23 cellular contexts compared by ENCODE assay signal in genomic region chr12:66020481-66020880, GRCh38.
DNase-seq lines count a peak whose midpoint lies in the region; ATAC-seq and TF ChIP-seq lines count a peak whose summit lies in the region.
"Had no signal": no experiment of that assay in that cellular context is flagged by ENCODE, and none has a peak within 500 bp of the region (broad histone marks: within the 10 kb centered on the region; RNA-seq: fewer than 3 reads in every experiment).

No MANE protein-coding gene starts in this region.

- H3K79me1 ChIP-seq in trophoblast cell (ENCODE audit: low read length), result peaks cover 16% of the 10 kb centered on the region

- 90% methylated on average over 12 of the region's 12 CpGs for WGBS in esophagus muscularis mucosa
- WGBS in trophoblast cell (ENCODE audit: extremely low coverage, insufficient coverage, insufficient read length), result no CpG with 5 or more reads among the region's 12 CpGs

- no peak overlapping the region for H3K27ac Mint-ChIP-seq in GM23338
- H3K27ac Mint-ChIP-seq in T-helper 2 cell treated with Interferon-gamma antibody and Interleukin-4, amounts not matched to agents 5 μg/mL and 100 μg/mL, for 36 hours, result no peak overlapping the region
- H3K27ac Mint-ChIP-seq: B cell; CD4-positive, alpha-beta T cell; CD8-positive, alpha-beta T cell had no signal

- H2AK5ac ChIP-seq in trophoblast cell (ENCODE audit: low read length), result no peak overlapping the region

- H3K14ac ChIP-seq in trophoblast cell (ENCODE audit: low read length), result no peak overlapping the region

- no peak overlapping the region for H2BK5ac ChIP-seq in trophoblast cell (ENCODE audit: low read depth, low read length, poor library complexity)

- H3K4ac ChIP-seq in trophoblast cell (ENCODE audit: low read depth, low read length), result no peak overlapping the region

- H3K4me2 ChIP-seq in GM23338, result no peak overlapping the region
- H3K4me2 ChIP-seq in trophoblast cell (ENCODE audit: low read length), result no peak overlapping the region
- H3K4me2 ChIP-seq: A549; BLaER1 treated with 17β-estradiol and CSF1 and Interleukin-3, amounts not matched to agents 10 nM and 100 nM had no signal

- H3K4me3 Mint-ChIP-seq in GM23338, result no peak overlapping the region
- no peak overlapping the region for H3K4me3 Mint-ChIP-seq in activated T-cell treated with anti-CD3 and anti-CD28 coated beads, Interleukin-2, amount 50 U/mL, for 4 hours
- no peak overlapping the region for H3K4me3 Mint-ChIP-seq in T-helper 2 cell treated with Interferon-gamma antibody and Interleukin-4, amounts not matched to agents 5 μg/mL and 100 μg/mL, for 36 hours
- H3K4me3 Mint-ChIP-seq: B cell; CD4-positive, alpha-beta T cell; CD8-positive, alpha-beta T cell had no signal

- no peaks in the 10 kb centered on the region for H3K9me2 ChIP-seq in GM23338 (ENCODE audit: insufficient read depth)

- H3K4me1 ChIP-seq in GM23338 (ENCODE audit: insufficient read depth), result no peaks in the 10 kb centered on the region
- no peaks in the 10 kb centered on the region for H3K4me1 ChIP-seq in esophagus muscularis mucosa
- peaks cover 6 to 7% of the 10 kb centered on the region in 2 experiments for H3K4me1 ChIP-seq in trophoblast cell (ENCODE audit: control insufficient read depth in 1 of 2, insufficient read depth in 2 of 2, low read length in 2 of 2)
- H3K4me1 ChIP-seq: A549; BLaER1 treated with 17β-estradiol and CSF1 and Interleukin-3, amounts not matched to agents 10 nM and 100 nM had no signal

- H2BK12ac ChIP-seq in trophoblast cell (ENCODE audit: low read length), result peak overlapping the region; percentile 17

- H3F3A ChIP-seq in GM23338 (replicated peaks; ENCODE audit: low read depth), result no peaks in the 10 kb centered on the region

- H3K27me3 Mint-ChIP-seq in GM23338 (ENCODE audit: insufficient read depth, low read depth, poor library complexity), result no peaks in the 10 kb centered on the region
- H3K27me3 Mint-ChIP-seq in activated T-cell treated with anti-CD3 and anti-CD28 coated beads, Interleukin-2, amount 50 U/mL, for 4 hours (ENCODE audit: low read depth), result peaks cover 20% of the 10 kb centered on the region
- H3K27me3 Mint-ChIP-seq in T-helper 2 cell treated with Interferon-gamma antibody and Interleukin-4, amounts not matched to agents 5 μg/mL and 100 μg/mL, for 36 hours (ENCODE audit: low read depth), result peaks cover 2% of the 10 kb centered on the region

- H4K8ac ChIP-seq in trophoblast cell (ENCODE audit: low read depth, low read length), result no peak overlapping the region

- H2AFZ ChIP-seq in GM23338 (peak overlapping the region; percentile 57; the same call in 1 of the 2 replicates), trophoblast cell (ENCODE audit: insufficient read depth, low read length, poor library complexity) (no peak overlapping the region)

- H3K9me3 ChIP-seq in esophagus muscularis mucosa (no peaks in the 10 kb centered on the region), trophoblast cell (ENCODE audit: insufficient read depth, low read depth, low read length) (no peaks in the 10 kb centered on the region)
- H3K9me3 ChIP-seq: A549; BLaER1 treated with 17β-estradiol and CSF1 and Interleukin-3, amounts not matched to agents 10 nM and 100 nM; Caco-2 had no signal

- no peaks in the 10 kb centered on the region for H3K9me3 Mint-ChIP-seq in GM23338
- H3K9me3 Mint-ChIP-seq in activated T-cell treated with anti-CD3 and anti-CD28 coated beads, Interleukin-2, amount 50 U/mL, for 4 hours, result no peaks in the 10 kb centered on the region
- H3K9me3 Mint-ChIP-seq in T-helper 2 cell treated with Interferon-gamma antibody and Interleukin-4, amounts not matched to agents 5 μg/mL and 100 μg/mL, for 36 hours, result no peaks in the 10 kb centered on the region
- H3K9me3 Mint-ChIP-seq: CD4-positive, alpha-beta T cell; CD8-positive, alpha-beta T cell had no signal

- intact Hi-C loops in esophagus muscularis mucosa (cut with DNase I), result no loop called here

- H4K91ac ChIP-seq in trophoblast cell (ENCODE audit: low read depth, low read length), result no peak overlapping the region

- H3K27ac ChIP-seq in GM23338 (ENCODE audit: low read depth) (no peak overlapping the region), esophagus muscularis mucosa (replicated peaks in 1 of 4) (no peak overlapping the region), trophoblast cell (ENCODE audit: low read depth, low read length) (no peak overlapping the region)
- H3K27ac ChIP-seq: 22Rv1; A549; BLaER1 treated with 17β-estradiol and CSF1 and Interleukin-3, amounts not matched to agents 10 nM and 100 nM; C4-2B had no signal

- H3K36me3 ChIP-seq in GM23338 (ENCODE audit: insufficient read depth) (no peaks in the 10 kb centered on the region), esophagus muscularis mucosa (no peaks in the 10 kb centered on the region), trophoblast cell (ENCODE audit: control insufficient read depth in 1 of 2, insufficient read depth in 2 of 2, low read length in 2 of 2) (no peaks in the 10 kb centered on the region)
- H3K36me3 ChIP-seq: BLaER1 treated with 17β-estradiol and CSF1 and Interleukin-3, amounts not matched to agents 10 nM and 100 nM had no signal

- H2BK120ac ChIP-seq in trophoblast cell (ENCODE audit: insufficient read depth, low read length, poor library complexity), result peak overlapping the region; percentile 30

- TF ChIP-seq EP300 in esophagus muscularis mucosa (IDR thresholded peaks at IDR 0.05), result no peak

- no peak overlapping the region for H3K23ac ChIP-seq in trophoblast cell (ENCODE audit: low read length)

- H3K79me2 ChIP-seq in GM23338 (replicated peaks; ENCODE audit: insufficient read depth), result no peaks in the 10 kb centered on the region
- H3K79me2 ChIP-seq in trophoblast cell (ENCODE audit: control insufficient read depth, insufficient read depth, low read length, poor library complexity), result peaks cover 2% of the 10 kb centered on the region

- no peaks in the 10 kb centered on the region for H4K20me1 ChIP-seq in GM23338 (replicated peaks; ENCODE audit: insufficient read depth)
- H4K20me1 ChIP-seq: BLaER1 treated with 17β-estradiol and CSF1 and Interleukin-3, amounts not matched to agents 10 nM and 100 nM had no signal

- ATAC-seq in GM23338, result no peak
- ATAC-seq in activated T-cell treated with anti-CD3 and anti-CD28 coated beads, Interleukin-2, amount 50 U/mL, for 4 hours, result no peak
- ATAC-seq: A549; CD8-positive, alpha-beta T cell; GM12878 had no signal

- no peak for TF ChIP-seq POLR2A in esophagus muscularis mucosa (IDR thresholded peaks at IDR 0.05; ENCODE audit: low read depth)

- H3K4me1 Mint-ChIP-seq in GM23338, result no peaks in the 10 kb centered on the region
- H3K4me1 Mint-ChIP-seq in activated T-cell treated with anti-CD3 and anti-CD28 coated beads, Interleukin-2, amount 50 U/mL, for 4 hours (ENCODE audit: low read depth), result no peaks in the 10 kb centered on the region
- H3K4me1 Mint-ChIP-seq in T-helper 2 cell treated with Interferon-gamma antibody and Interleukin-4, amounts not matched to agents 5 μg/mL and 100 μg/mL, for 36 hours (ENCODE audit: low read depth), result no peaks in the 10 kb centered on the region
- H3K4me1 Mint-ChIP-seq: B cell had no signal

- DNase-seq in GM23338 (ENCODE audit: low spot score) (no peak), esophagus muscularis mucosa (ENCODE audit: extremely low spot score) (peak; percentile 77), trophoblast cell (no peak)
- no peak for DNase-seq in activated T-cell treated with anti-CD3 and anti-CD28 coated beads, Interleukin-2, amount 50 U/mL, for 4 hours
- DNase-seq in T-helper 2 cell treated with Interferon-gamma antibody and Interleukin-4, amounts not matched to agents 5 μg/mL and 100 μg/mL, for 36 hours (ENCODE audit: low spot score), result no peak
- DNase-seq: AML-193; Caco-2; Calu3; CD4-positive, alpha-beta T cell; CD8-positive, alpha-beta T cell; DMS 273 treated with DMSO at 0.1 percent for 48 hours; DMS153; DMS53; DMS79; DND-41; EL; GDM1 had no signal

- TF ChIP-seq CTCF in GM23338 (conservative IDR thresholded peaks at IDR 0.05; ENCODE audit: low read depth in 2 of 2) (no peak), esophagus muscularis mucosa (IDR thresholded peaks at IDR 0.05) (no peak)

- H3K4me3 ChIP-seq in GM23338 (no peak overlapping the region), esophagus muscularis mucosa (no peak overlapping the region), trophoblast cell (ENCODE audit: low read depth, low read length) (no peak overlapping the region)
- H3K4me3 ChIP-seq: A549; BLaER1 treated with 17β-estradiol and CSF1 and Interleukin-3, amounts not matched to agents 10 nM and 100 nM; GM12878 had no signal

- no peak overlapping the region for H3K18ac ChIP-seq in trophoblast cell (ENCODE audit: low read length)

- H3K36me3 Mint-ChIP-seq in GM23338 (ENCODE audit: low read depth), result no peaks in the 10 kb centered on the region
- no peaks in the 10 kb centered on the region for H3K36me3 Mint-ChIP-seq in activated T-cell treated with anti-CD3 and anti-CD28 coated beads, Interleukin-2, amount 50 U/mL, for 4 hours (ENCODE audit: insufficient read depth)
- H3K36me3 Mint-ChIP-seq in T-helper 2 cell treated with Interferon-gamma antibody and Interleukin-4, amounts not matched to agents 5 μg/mL and 100 μg/mL, for 36 hours (ENCODE audit: low read depth), result no peaks in the 10 kb centered on the region
- H3K36me3 Mint-ChIP-seq: CD8-positive, alpha-beta T cell had no signal

- H4K12ac ChIP-seq in trophoblast cell (ENCODE audit: low read depth, low read length), result no peak overlapping the region

- H3K9ac ChIP-seq in trophoblast cell (ENCODE audit: low read length), result no peak overlapping the region
- H3K9ac ChIP-seq: BLaER1 treated with 17β-estradiol and CSF1 and Interleukin-3, amounts not matched to agents 10 nM and 100 nM had no signal

- H3K27me3 ChIP-seq in GM23338 (ENCODE audit: insufficient read depth) (no peaks in the 10 kb centered on the region), esophagus muscularis mucosa (peaks cover 0 to 14% (median 0%) of the 10 kb centered on the region in 4 donors), trophoblast cell (ENCODE audit: insufficient read depth, low read length) (no peaks in the 10 kb centered on the region)
- H3K27me3 ChIP-seq: BLaER1 treated with 17β-estradiol and CSF1 and Interleukin-3, amounts not matched to agents 10 nM and 100 nM had no signal

TF ChIP-seq in GM23338, 12 proteins besides CTCF, POLR2A, EP300 and RAD21 (continues in another document):
- no peak for TF ChIP-seq NANOG (IDR thresholded peaks at IDR 0.05; ENCODE audit: borderline replicate concordance)
